In genomic region chr10:71940752-71941151, GRCh38 we compare ENCODE assay signal across 1 cellular context.
A peak's percentile ranks its signal among the peaks of the same experiment; 100 is the strongest.
TF ChIP-seq lines count a peak whose summit lies in the region.

No MANE protein-coding gene starts in this region.

TF ChIP-seq in K562, 482 proteins besides CTCF, POLR2A, EP300 and RAD21 (continued from another document):
- 0 out of 2 replicates have a peak, but pooled peaks have one; percentile 48 for TF ChIP-seq ZBTB26 (CRISPR knock-in tag; IDR thresholded peaks at IDR 0.05)
- no peak for TF ChIP-seq SUPT5H (IDR thresholded peaks at IDR 0.05)
- TF ChIP-seq TAL1 (IDR thresholded peaks at IDR 0.05) = 0 out of 2 replicates have a peak, but pooled peaks have one; percentile 16
- TF ChIP-seq ZNF280A (IDR thresholded peaks at IDR 0.05; ENCODE audit: low read depth, partially characterized antibody) = no peak
- TF ChIP-seq ARID2 (IDR thresholded peaks at IDR 0.05) = 0 out of 2 replicates have a peak, but pooled peaks have one; percentile 11
- peak; percentile 38; the same call in 1 of the 2 replicates for TF ChIP-seq ZNF407 (IDR thresholded peaks at IDR 0.05; ENCODE audit: low read depth)
- TF ChIP-seq GTF2F1 (IDR thresholded peaks at IDR 0.05; ENCODE audit: low read depth, low read length) = no peak
- peak; percentile 89 for TF ChIP-seq ZNF512 (tag; IDR thresholded peaks at IDR 0.05)
- no peak for TF ChIP-seq CBFB (CRISPR knock-in tag; IDR thresholded peaks at IDR 0.05)
- no peak for TF ChIP-seq MLLT1 (IDR thresholded peaks at IDR 0.05)
- TF ChIP-seq NR2F6 (CRISPR knock-in tag; IDR thresholded peaks at IDR 0.05) = no peak
- no peak for TF ChIP-seq RBM34 (IDR thresholded peaks at IDR 0.05; ENCODE audit: borderline replicate concordance, insufficient read depth, low read length)
- TF ChIP-seq SRSF3 (IDR thresholded peaks at IDR 0.05; ENCODE audit: insufficient read depth, low read length) = no peak
- TF ChIP-seq THRB (CRISPR knock-in tag; conservative IDR thresholded peaks at IDR 0.05) = peak; percentile 88
- TF ChIP-seq MBD2 (IDR thresholded peaks at IDR 0.05; ENCODE audit: borderline replicate concordance, low read depth) = no peak
